Comparison of ENCODE assay signal across 8 cellular contexts in genomic region chr5:55691265-55692105, GRCh38. TPM values are rescaled to one million over a fixed set of nuclear protein-coding genes. Genes with fewer than 3 reads are reported as not detected.
DNase-seq lines count a peak whose midpoint lies in the region; ATAC-seq, FAIRE-seq and TF ChIP-seq lines count a peak whose summit lies in the region.

No MANE protein-coding gene starts in this region.

- no peaks in the 10 kb centered on the region for H3K27me3 ChIP-seq in CD8-positive, alpha-beta T cell (ENCODE audit: insufficient read depth, low read length)
- no peaks in the 10 kb centered on the region for H3K27me3 ChIP-seq in muscle layer of duodenum (ENCODE audit: low read depth, low read length)

- H3K4me3 ChIP-seq in CD8-positive, alpha-beta T cell (ENCODE audit: low read depth, low read length): no peak overlapping the region
- H3K4me3 ChIP-seq in muscle layer of duodenum (ENCODE audit: low read depth in 1 of 2, low read length in 2 of 2): peak overlapping the region; percentile 12 to 28

- H3K36me3 Mint-ChIP-seq in CD8-positive, alpha-beta T cell: peaks cover 3% of the 10 kb centered on the region

- POLR2A ChIA-PET in CD8-positive, alpha-beta T cell (lab: Charles Lee): interaction anchor here (0.6 kb wide), 1 partner anchor 1419 kb away, joined by 5 read pairs; no protein-coding TSS in a partner anchor

- FAIRE-seq in RCC 7860 (lab: Jason Lieb, UNC): peak; percentile 51
- peak; percentile 96 for FAIRE-seq in endometrium (lab: Jason Lieb, UNC)

- H3K36me3 ChIP-seq in CD8-positive, alpha-beta T cell (ENCODE audit: insufficient read depth, low read length): no peaks in the 10 kb centered on the region
- H3K36me3 ChIP-seq in muscle layer of duodenum (ENCODE audit: control insufficient read depth in 1 of 2, insufficient read depth in 2 of 2, low read length in 2 of 2): no peaks in the 10 kb centered on the region

- H3K27ac Mint-ChIP-seq in CD8-positive, alpha-beta T cell: no peak overlapping the region

- no peaks in the 10 kb centered on the region for H3K9me3 ChIP-seq in CD8-positive, alpha-beta T cell (ENCODE audit: low read length)
- no peaks in the 10 kb centered on the region for H3K9me3 ChIP-seq in muscle layer of duodenum (ENCODE audit: control insufficient read depth in 1 of 2, low read length in 2 of 2)

- no peak overlapping the region for H3K27ac ChIP-seq in CD8-positive, alpha-beta T cell (ENCODE audit: low read depth, low read length)
- no peak overlapping the region for H3K27ac ChIP-seq in muscle layer of duodenum (ENCODE audit: low read length)

- intact Hi-C loops in CD8-positive, alpha-beta T cell (cut with DNase I, micrococcal nuclease): loop anchor here (1.0 to 5.0 kb wide), 6 partner anchors 284 to 519 kb away; partner anchors contain the start of gene CDC20B (in 1 of the 2)

- no peaks in the 10 kb centered on the region for H3K27me3 Mint-ChIP-seq in CD8-positive, alpha-beta T cell (ENCODE audit: low read depth)

- peaks cover 2% of the 10 kb centered on the region for H3K4me1 Mint-ChIP-seq in CD8-positive, alpha-beta T cell (ENCODE audit: low read depth)

- ATAC-seq in CD8-positive, alpha-beta T cell: peak; percentile 65
- no peak for ATAC-seq in HG03045 (IDR thresholded peaks at IDR 0.05; ENCODE audit: unreplicated experiment)
- no peak for ATAC-seq in HG02870 (IDR thresholded peaks at IDR 0.05; ENCODE audit: unreplicated experiment)

- peak; percentile 62 for TF ChIP-seq CTCF in CD8-positive, alpha-beta T cell (IDR thresholded peaks at IDR 0.05)

- H3K4me3 Mint-ChIP-seq in CD8-positive, alpha-beta T cell: no peak overlapping the region

- no peaks in the 10 kb centered on the region for H3K4me1 ChIP-seq in CD8-positive, alpha-beta T cell (ENCODE audit: insufficient read depth, low read length)
- peaks cover 10 to 20% of the 10 kb centered on the region in 2 donors for H3K4me1 ChIP-seq in muscle layer of duodenum (ENCODE audit: control insufficient read depth in 1 of 2, insufficient read depth in 2 of 2, low read length in 2 of 2)

- CTCF ChIA-PET in CD8-positive, alpha-beta T cell (lab: Charles Lee): interaction anchor here (0.7 to 2.2 kb wide), 23 partner anchors 8 to 532 kb away, joined by 3 to 18 read pairs (median 4); partner anchors contain the start of genes CDC20B and GPX8

- DNase-seq in CD8-positive, alpha-beta T cell: no peak
- DNase-seq in HuH-7 (ENCODE audit: low spot score) (peak; percentile 30), RCC 7860 (ENCODE audit: low spot score) (peak; percentile 18), NCI-H1048 (lab: John Stamatoyannopoulos, UW) (no peak)

- H3K9me3 Mint-ChIP-seq in CD8-positive, alpha-beta T cell: no peaks in the 10 kb centered on the region

RNA-seq across cellular contexts. Expression of gene SLC38A9, which starts 20.6 kb away (rescaled TPM):
- 1 to 10 TPM; 6.0 to 6.8 TPM for total RNA-seq in CD8-positive, alpha-beta T cell

RNA-seq across cellular contexts. Expression of gene DDX4, which starts 46.4 kb away (rescaled TPM):
- not detected for total RNA-seq in CD8-positive, alpha-beta T cell

Comparison
In these comparisons a context has a peak if more than half of its experiments do, and no peak if none do; other contexts are left out.
1. DNase-seq: peak in HuH-7 (single experiment) and RCC 7860 (single experiment); none in CD8-positive, alpha-beta T cell (0 of 7) and NCI-H1048 (single experiment).